Comparison of ENCODE assay signal across 8 cellular contexts in genomic region chr11:22670803-22671202, GRCh38. TPM values are rescaled to one million over a fixed set of nuclear protein-coding genes. Genes with fewer than 3 reads are reported as not detected.
DNase-seq lines count a peak whose midpoint lies in the region; ATAC-seq and TF ChIP-seq lines count a peak whose summit lies in the region.

No MANE protein-coding gene starts in this region.

- H3K27ac ChIP-seq in left ventricle myocardium inferior (replicated peaks) (no peak overlapping the region), gastrocnemius medialis (peak overlapping the region; percentile 70 to 84 (median 82))
- no peak overlapping the region for H3K27ac ChIP-seq in effector memory CD4-positive, alpha-beta T cell (ENCODE audit: insufficient read depth, low read length, poor library complexity, severe bottlenecking)

- H3K4me3 ChIP-seq in left ventricle myocardium inferior: no peak overlapping the region
- H3K4me3 ChIP-seq in gastrocnemius medialis: no peak overlapping the region
- H3K4me3 ChIP-seq in effector memory CD4-positive, alpha-beta T cell (ENCODE audit: insufficient read depth, low read depth, low read length, poor library complexity, severe bottlenecking): no peak overlapping the region

- TF ChIP-seq POLR2A in gastrocnemius medialis (IDR thresholded peaks at IDR 0.05): no peak

- TF ChIP-seq CTCF in left ventricle myocardium inferior (IDR thresholded peaks at IDR 0.05; ENCODE audit: borderline replicate concordance): peak; percentile 32
- TF ChIP-seq CTCF in gastrocnemius medialis (IDR thresholded peaks at IDR 0.05 in 4 of 5, conservative IDR thresholded peaks at IDR 0.05 in 1 of 5): peak in 4 of 5 experiments; percentile 25 to 51 (median 36)

- in situ Hi-C loops in gastrocnemius medialis (cut with MboI; ENCODE audit: low sequenced_read_pairs in 4 of 4): loop anchor here in 2 of 4 donors (10.0 to 25.0 kb wide), 2 partner anchors 64 to 484 kb away; partner anchors contain the start of gene ANO5 (in 1 of the 2)

- H3K4me1 ChIP-seq in left ventricle myocardium inferior: peaks cover 33% of the 10 kb centered on the region
- peaks cover 28 to 38% of the 10 kb centered on the region in 2 donors for H3K4me1 ChIP-seq in gastrocnemius medialis
- H3K4me1 ChIP-seq in effector memory CD4-positive, alpha-beta T cell (ENCODE audit: control insufficient read depth, insufficient read depth, low read length, poor library complexity, severe bottlenecking): peaks cover 4% of the 10 kb centered on the region

- ATAC-seq in left cardiac atrium: no peak
- ATAC-seq in HG03469 (IDR thresholded peaks at IDR 0.05; ENCODE audit: unreplicated experiment): peak; percentile 44
- peak; percentile 53 to 57 for ATAC-seq in gastrocnemius medialis

- intact Hi-C loops in left ventricle myocardium inferior (cut with micrococcal nuclease): no loop called here
- intact Hi-C loops in left cardiac atrium (cut with DNase I): loop anchor here in 1 of 2 donors (10.0 kb wide), 1 partner anchor 114 kb away; no protein-coding TSS in a partner anchor
- intact Hi-C loops in gastrocnemius medialis (cut with DNase I; ENCODE audit: low total_unique reads): loop anchor here (2.0 to 5.0 kb wide), 2 partner anchors 60 to 116 kb away; no protein-coding TSS in a partner anchor

- no peaks in the 10 kb centered on the region for H3K36me3 ChIP-seq in left ventricle myocardium inferior
- H3K36me3 ChIP-seq in gastrocnemius medialis: no peaks in the 10 kb centered on the region
- no peaks in the 10 kb centered on the region for H3K36me3 ChIP-seq in effector memory CD4-positive, alpha-beta T cell (ENCODE audit: control insufficient read depth, insufficient read depth, low read length)

- H3K9me3 ChIP-seq in left ventricle myocardium inferior (replicated peaks) (no peaks in the 10 kb centered on the region), gastrocnemius medialis (no peaks in the 10 kb centered on the region)
- no peaks in the 10 kb centered on the region for H3K9me3 ChIP-seq in effector memory CD4-positive, alpha-beta T cell (ENCODE audit: control insufficient read depth, low read length)

- H3K27me3 ChIP-seq in left ventricle myocardium inferior (ENCODE audit: low read depth) (peaks cover 10% of the 10 kb centered on the region), gastrocnemius medialis (no peaks in the 10 kb centered on the region)
- H3K27me3 ChIP-seq in effector memory CD4-positive, alpha-beta T cell (replicated peaks; ENCODE audit: control insufficient read depth, insufficient read depth, low read length, poor library complexity, severe bottlenecking): peaks cover 2% of the 10 kb centered on the region

- DNase-seq in left ventricle myocardium inferior (no peak), left cardiac atrium (no peak), amniotic epithelial cell (ENCODE audit: low read depth) (peak; percentile 20), gastrocnemius medialis (no peak), glomerular visceral epithelial cell (ENCODE audit: extremely low spot score) (no peak), COR-L47 (lab: John Stamatoyannopoulos, UW) (no peak)
- no peak for DNase-seq in effector memory CD4-positive, alpha-beta T cell

RNA-seq across cellular contexts. Expression of gene GAS2, which starts 4.4 kb away (rescaled TPM):
- total RNA-seq in left ventricle myocardium inferior: 15.9 TPM
- 1 to 10 TPM; 7.3 to 8.9 TPM for total RNA-seq in left cardiac atrium
- 1 to 10 TPM; 1.1 to 2.9 (median 2.6) TPM for total RNA-seq in gastrocnemius medialis

RNA-seq across cellular contexts. Expression of gene FANCF, which starts 45.2 kb away (rescaled TPM):
- total RNA-seq in left ventricle myocardium inferior (5.3 TPM), left cardiac atrium (1 to 10 TPM; 4.5 to 5.1 TPM), gastrocnemius medialis (1 to 10 TPM in 3 of 4 donors, under 1 TPM in 1; 0.73 to 2.9 (median 2.1) TPM)

Comparison
In these comparisons a context has a peak if more than half of its experiments do, and no peak if none do; other contexts are left out.
1. H3K27ac ChIP-seq: peak in gastrocnemius medialis (4 of 4); none in left ventricle myocardium inferior (single experiment) and effector memory CD4-positive, alpha-beta T cell (single experiment).
2. ATAC-seq: peak in HG03469 (single experiment) and gastrocnemius medialis (2 of 2); none in left cardiac atrium (0 of 2).